Comparison of ENCODE assay signal across 14 cellular contexts in the genomic region with DNA sequence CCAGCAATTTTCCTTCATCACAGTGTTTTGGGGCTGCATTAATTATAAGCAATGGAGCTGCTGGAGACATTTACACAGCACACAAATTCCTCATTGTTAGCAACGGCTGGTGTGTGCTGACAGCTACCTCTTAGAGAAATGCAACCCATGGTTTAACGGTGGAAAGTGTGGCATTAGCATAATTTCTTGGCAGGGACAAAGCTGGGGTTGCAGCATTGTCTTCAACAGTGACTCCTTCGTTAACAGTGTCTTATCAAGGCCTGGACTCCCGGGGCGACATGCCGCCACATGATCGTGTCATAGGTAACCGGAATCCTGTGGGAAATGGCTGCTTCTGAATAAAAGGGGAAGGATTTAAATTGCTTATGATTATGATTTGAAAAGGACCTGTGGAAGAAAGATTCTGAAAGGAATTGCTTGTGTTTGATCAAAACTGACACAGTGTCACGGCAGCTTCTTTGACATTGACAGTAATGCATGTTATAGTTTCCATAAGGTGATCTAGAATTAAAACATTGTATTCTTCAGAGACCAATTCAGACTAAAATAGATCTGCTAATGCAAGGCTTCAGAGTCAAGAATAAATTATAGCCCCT.
A peak's percentile ranks its signal among the peaks of the same experiment; 100 is the strongest.
DNase-seq lines count a peak whose midpoint lies in the region; ATAC-seq and TF ChIP-seq lines count a peak whose summit lies in the region.
"Had no signal": no experiment of that assay in that cellular context is flagged by ENCODE, and none has a peak within 500 bp of the region (broad histone marks: within the 10 kb centered on the region; RNA-seq: fewer than 3 reads in every experiment).

No MANE protein-coding gene starts in this region.

- peak overlapping the region; percentile 69 for H3K4me3 Mint-ChIP-seq in neural progenitor cell
- H3K4me3 Mint-ChIP-seq: CD4-positive, alpha-beta memory T cell; T-helper 2 cell treated with Interferon-gamma antibody and Interleukin-4, amounts not matched to agents 5 μg/mL and 100 μg/mL, for 36 hours had no signal

- H3K4me1 ChIP-seq in HUES48 (ENCODE audit: control insufficient read depth, insufficient read depth, low read length) (peaks cover 16% of the 10 kb centered on the region), neural progenitor cell (peaks cover 19% of the 10 kb centered on the region)
- H3K4me1 ChIP-seq: transverse colon had no signal

- peak overlapping the region; percentile 51 for H3K4me2 ChIP-seq in neural progenitor cell

- H3K27me3 Mint-ChIP-seq in neural progenitor cell (ENCODE audit: insufficient read depth, low read depth): no peaks in the 10 kb centered on the region
- H3K27me3 Mint-ChIP-seq: CD4-positive, alpha-beta memory T cell had no signal

- H3K36me3 ChIP-seq in HUES48 (ENCODE audit: control insufficient read depth, insufficient read depth, low read length): no peaks in the 10 kb centered on the region
- H3K36me3 ChIP-seq in neural progenitor cell: no peaks in the 10 kb centered on the region
- H3K36me3 ChIP-seq: transverse colon had no signal

- peaks cover 17% of the 10 kb centered on the region for H3F3A ChIP-seq in neural progenitor cell (ENCODE audit: low read depth)

- H3K4me1 Mint-ChIP-seq in neural progenitor cell: peaks cover 49% of the 10 kb centered on the region

- TF ChIP-seq CTCF in epithelial cell of esophagus (IDR thresholded peaks at IDR 0.05; ENCODE audit: insufficient read depth, low read depth, low read length, missing control alignments): no peak
- TF ChIP-seq CTCF in neural progenitor cell (IDR thresholded peaks at IDR 0.05): no peak

- H3K4me3 ChIP-seq in HUES48 (ENCODE audit: low read depth, low read length) (no peak overlapping the region), epithelial cell of esophagus (ENCODE audit: low read length) (no peak overlapping the region), neural progenitor cell (no peak overlapping the region)
- H3K4me3 ChIP-seq: transverse colon had no signal

- no peaks in the 10 kb centered on the region for H3K27me3 ChIP-seq in HUES48 (ENCODE audit: control insufficient read depth, insufficient read depth, low read length)
- H3K27me3 ChIP-seq in neural progenitor cell: no peaks in the 10 kb centered on the region
- H3K27me3 ChIP-seq: transverse colon had no signal

- H3K9me3 ChIP-seq in HUES48 (ENCODE audit: control insufficient read depth, insufficient read depth, low read length) (no peaks in the 10 kb centered on the region), neural progenitor cell (ENCODE audit: low read depth) (no peaks in the 10 kb centered on the region)
- H3K9me3 ChIP-seq: transverse colon had no signal

- H2AFZ ChIP-seq in neural progenitor cell (replicated peaks): no peak overlapping the region

- H4K20me1 ChIP-seq in neural progenitor cell (ENCODE audit: low read depth): peaks cover 19% of the 10 kb centered on the region

- H3K79me2 ChIP-seq in neural progenitor cell (ENCODE audit: low read depth): peaks cover 76% of the 10 kb centered on the region

- ATAC-seq in GM18858 (IDR thresholded peaks at IDR 0.05; ENCODE audit: unreplicated experiment) (no peak), GM18870 (IDR thresholded peaks at IDR 0.05; ENCODE audit: unreplicated experiment) (no peak), HG03139 (IDR thresholded peaks at IDR 0.05; ENCODE audit: unreplicated experiment) (no peak), GM18907 (IDR thresholded peaks at IDR 0.05; ENCODE audit: unreplicated experiment) (no peak)

- H3K27ac ChIP-seq in HUES48 (ENCODE audit: low read depth, low read length) (peak overlapping the region; percentile 23), neural progenitor cell (peak overlapping the region; percentile 69)
- H3K27ac ChIP-seq: transverse colon had no signal

- peaks cover 6% of the 10 kb centered on the region for H3K36me3 Mint-ChIP-seq in neural progenitor cell
- H3K36me3 Mint-ChIP-seq: CD4-positive, alpha-beta memory T cell had no signal

- DNase-seq in NCI-H526 treated with DMSO at 0.1 percent for 48 hours (lab: John Stamatoyannopoulos, UW): peak; percentile 60
- peak; percentile 86 for DNase-seq in epithelial cell of esophagus (ENCODE audit: low read depth)
- DNase-seq in neural progenitor cell (ENCODE audit: low spot score): peak; percentile 75
- DNase-seq: activated T-cell treated with anti-CD3 and anti-CD28 coated beads for 4 hours; CD4-positive, alpha-beta memory T cell; central memory CD4-positive, alpha-beta T cell; stimulated activated CD4-positive, alpha-beta T cell treated with anti-CD3 and anti-CD28 coated beads, Interleukin-4, amount 100 ng/mL, for 24 hours; transverse colon had no signal

- H3K27ac Mint-ChIP-seq in neural progenitor cell: peak overlapping the region; percentile 88
- H3K27ac Mint-ChIP-seq: CD4-positive, alpha-beta memory T cell; T-helper 2 cell treated with Interferon-gamma antibody and Interleukin-4, amounts not matched to agents 5 μg/mL and 100 μg/mL, for 36 hours had no signal

- H3K9me3 Mint-ChIP-seq in neural progenitor cell: peaks cover 2% of the 10 kb centered on the region
- H3K9me3 Mint-ChIP-seq: CD4-positive, alpha-beta memory T cell; T-helper 2 cell treated with Interferon-gamma antibody and Interleukin-4, amounts not matched to agents 5 μg/mL and 100 μg/mL, for 36 hours had no signal

- H3K9ac ChIP-seq in HUES48 (ENCODE audit: low read depth, low read length) (no peak overlapping the region), neural progenitor cell (no peak overlapping the region)
